ENCODE assay signal across 20 cellular contexts in the genomic region with DNA sequence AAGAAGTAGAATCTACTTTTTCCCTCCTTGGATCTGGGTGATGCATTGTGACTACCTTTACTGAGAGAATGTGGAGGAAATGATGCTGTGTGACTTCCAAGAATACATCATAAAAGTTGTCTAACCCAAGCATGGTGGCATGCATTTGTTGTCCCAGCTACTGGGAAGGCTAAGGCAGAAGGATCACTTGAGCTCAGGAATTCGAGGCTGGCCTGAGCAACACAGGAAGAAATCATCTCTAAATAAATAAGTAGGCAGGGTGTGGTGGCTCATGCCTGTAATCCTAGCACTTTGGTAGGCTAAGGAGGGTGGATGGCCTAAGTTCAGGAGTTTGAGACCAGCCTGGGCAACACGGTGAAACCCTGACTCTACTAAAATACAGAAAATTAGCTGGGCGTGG.
DNase-seq lines count a peak whose midpoint lies in the region; ATAC-seq and TF ChIP-seq lines count a peak whose summit lies in the region.
"Had no signal": no experiment of that assay in that cellular context is flagged by ENCODE, and none has a peak within 500 bp of the region (broad histone marks: within the 10 kb centered on the region; RNA-seq: fewer than 3 reads in every experiment).

No MANE protein-coding gene starts in this region.

- no peaks in the 10 kb centered on the region for H3K9me3 ChIP-seq in adrenal gland (replicated peaks in 1 of 3)
- H3K9me3 ChIP-seq: BLaER1 had no signal

- intact Hi-C loops in adrenal gland (cut with DNase I), result no loop called here

- H3K4me1 Mint-ChIP-seq in nephron, result peaks cover 41% of the 10 kb centered on the region

- H3K36me3 Mint-ChIP-seq in nephron (ENCODE audit: low read depth), result peaks cover 7% of the 10 kb centered on the region

- TF ChIP-seq CTCF in C4-2B (conservative IDR thresholded peaks at IDR 0.05), result no peak
- no peak for TF ChIP-seq CTCF in VCaP (conservative IDR thresholded peaks at IDR 0.05)
- TF ChIP-seq CTCF in nephron (IDR thresholded peaks at IDR 0.05; ENCODE audit: unreplicated experiment in 3 of 3), result no peak
- TF ChIP-seq CTCF in adrenal gland (IDR thresholded peaks at IDR 0.05), result no peak

- H3K27me3 ChIP-seq in adrenal gland, result no peaks in the 10 kb centered on the region
- H3K27me3 ChIP-seq: BLaER1 had no signal

- H3K27me3 Mint-ChIP-seq in nephron (ENCODE audit: low read depth), result no peaks in the 10 kb centered on the region

- H3K4me3 Mint-ChIP-seq in nephron, result no peak overlapping the region
- H3K4me3 Mint-ChIP-seq: CD4-positive, alpha-beta T cell; T-helper 1 cell treated with Interleukin-12 subunit alpha and Interleukin-12 subunit beta and Interleukin-4 antibody, amounts not matched to agents 30 μg/mL and 1 μg/mL, for 36 hours had no signal

- ATAC-seq in SK-N-SH treated with all-trans-retinoic acid at 6 μM for 48 hours, result no peak
- ATAC-seq: HepG2 had no signal

- no peak overlapping the region for H3K4me3 ChIP-seq in adrenal gland
- H3K4me3 ChIP-seq: BLaER1 had no signal

- no peaks in the 10 kb centered on the region for H3K4me1 ChIP-seq in adrenal gland (replicated peaks in 1 of 2)

- TF ChIP-seq POLR2A in adrenal gland (IDR thresholded peaks at IDR 0.05), result no peak

- peak overlapping the region in 2 of 3 experiments; percentile 20 to 22 for H3K27ac Mint-ChIP-seq in nephron
- H3K27ac Mint-ChIP-seq: CD4-positive, alpha-beta T cell; T-helper 1 cell treated with Interleukin-12 subunit alpha and Interleukin-12 subunit beta and Interleukin-4 antibody, amounts not matched to agents 30 μg/mL and 1 μg/mL, for 36 hours had no signal

- no peaks in the 10 kb centered on the region for H3K9me3 Mint-ChIP-seq in nephron
- H3K9me3 Mint-ChIP-seq: CD4-positive, alpha-beta T cell; T-helper 1 cell treated with Interleukin-12 subunit alpha and Interleukin-12 subunit beta and Interleukin-4 antibody, amounts not matched to agents 30 μg/mL and 1 μg/mL, for 36 hours had no signal

- 79 to 84% (median 81%) methylated on average over 3 of the region's 3 CpGs for WGBS in adrenal gland, 4 donors

- H3K27ac ChIP-seq in C4-2B, result peak overlapping the region; percentile 71
- peak overlapping the region; percentile 91 for H3K27ac ChIP-seq in VCaP
- no peak overlapping the region for H3K27ac ChIP-seq in adrenal gland
- H3K27ac ChIP-seq: BLaER1 had no signal

- no peaks in the 10 kb centered on the region for H3K36me3 ChIP-seq in adrenal gland (replicated peaks in 1 of 2)

- peak; percentile 13 for DNase-seq in EL
- DNase-seq in adrenal gland, result no peak
- DNase-seq in activated CD4-positive, alpha-beta T cell treated with anti-CD3 and anti-CD28 coated beads, Interleukin-2, amount 50 U/mL, for 1 hour, result no peak
- DNase-seq: CD4-positive, alpha-beta T cell; DMS79; H7; Karpas-422; NCI-H1092 treated with DMSO at 0.1 percent for 48 hours; NCI-H1436 treated with DMSO at 0.1 percent for 48 hours; NCI-H2029 treated with DMSO at 0.1 percent for 48 hours; NCI-H446 treated with DMSO at 0.1 percent for 48 hours; RPMI8226; SHP77 had no signal

TF ChIP-seq in SK-N-SH treated with all-trans-retinoic acid at 6 μM for 48 hours, 23 proteins besides CTCF, POLR2A, EP300 and RAD21:
- no peak for TF ChIP-seq TSHZ2 (CRISPR knock-in tag; IDR thresholded peaks at IDR 0.05)
- no peak for TF ChIP-seq ZC3H10 (CRISPR knock-in tag; IDR thresholded peaks at IDR 0.05)
- TF ChIP-seq RARB (CRISPR knock-in tag; IDR thresholded peaks at IDR 0.05), result no peak
- no peak for TF ChIP-seq GLIS3 (CRISPR knock-in tag; IDR thresholded peaks at IDR 0.05)
- TF ChIP-seq, protein P1, sequence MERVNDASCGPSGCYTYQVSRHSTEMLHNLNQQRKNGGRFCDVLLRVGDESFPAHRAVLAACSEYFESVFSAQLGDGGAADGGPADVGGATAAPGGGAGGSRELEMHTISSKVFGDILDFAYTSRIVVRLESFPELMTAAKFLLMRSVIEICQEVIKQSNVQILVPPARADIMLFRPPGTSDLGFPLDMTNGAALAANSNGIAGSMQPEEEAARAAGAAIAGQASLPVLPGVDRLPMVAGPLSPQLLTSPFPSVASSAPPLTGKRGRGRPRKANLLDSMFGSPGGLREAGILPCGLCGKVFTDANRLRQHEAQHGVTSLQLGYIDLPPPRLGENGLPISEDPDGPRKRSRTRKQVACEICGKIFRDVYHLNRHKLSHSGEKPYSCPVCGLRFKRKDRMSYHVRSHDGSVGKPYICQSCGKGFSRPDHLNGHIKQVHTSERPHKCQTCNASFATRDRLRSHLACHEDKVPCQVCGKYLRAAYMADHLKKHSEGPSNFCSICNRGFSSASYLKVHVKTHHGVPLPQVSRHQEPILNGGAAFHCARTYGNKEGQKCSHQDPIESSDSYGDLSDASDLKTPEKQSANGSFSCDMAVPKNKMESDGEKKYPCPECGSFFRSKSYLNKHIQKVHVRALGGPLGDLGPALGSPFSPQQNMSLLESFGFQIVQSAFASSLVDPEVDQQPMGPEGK (CRISPR knock-in tag; IDR thresholded peaks at IDR 0.05; ENCODE audit: borderline replicate concordance), result no peak
- TF ChIP-seq ARNTL (CRISPR knock-in tag; IDR thresholded peaks at IDR 0.05; ENCODE audit: borderline replicate concordance, low read depth), result no peak
- TF ChIP-seq CSDC2 (CRISPR knock-in tag; IDR thresholded peaks at IDR 0.05), result no peak
- TF ChIP-seq, protein P2, sequence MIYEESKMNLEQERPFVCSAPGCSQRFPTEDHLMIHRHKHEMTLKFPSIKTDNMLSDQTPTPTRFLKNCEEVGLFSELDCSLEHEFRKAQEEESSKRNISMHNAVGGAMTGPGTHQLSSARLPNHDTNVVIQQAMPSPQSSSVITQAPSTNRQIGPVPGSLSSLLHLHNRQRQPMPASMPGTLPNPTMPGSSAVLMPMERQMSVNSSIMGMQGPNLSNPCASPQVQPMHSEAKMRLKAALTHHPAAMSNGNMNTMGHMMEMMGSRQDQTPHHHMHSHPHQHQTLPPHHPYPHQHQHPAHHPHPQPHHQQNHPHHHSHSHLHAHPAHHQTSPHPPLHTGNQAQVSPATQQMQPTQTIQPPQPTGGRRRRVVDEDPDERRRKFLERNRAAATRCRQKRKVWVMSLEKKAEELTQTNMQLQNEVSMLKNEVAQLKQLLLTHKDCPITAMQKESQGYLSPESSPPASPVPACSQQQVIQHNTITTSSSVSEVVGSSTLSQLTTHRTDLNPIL (CRISPR knock-in tag; IDR thresholded peaks at IDR 0.05; ENCODE audit: low read depth), result no peak
- TF ChIP-seq TOX (CRISPR knock-in tag; IDR thresholded peaks at IDR 0.05; ENCODE audit: borderline replicate concordance), result no peak
- TF ChIP-seq CSRNP3 (CRISPR knock-in tag; IDR thresholded peaks at IDR 0.05), result no peak
- TF ChIP-seq OSR1 (CRISPR knock-in tag; IDR thresholded peaks at IDR 0.05), result no peak
- TF ChIP-seq ZNF70 (CRISPR knock-in tag; IDR thresholded peaks at IDR 0.05), result no peak
- TF ChIP-seq PPARA (CRISPR knock-in tag; IDR thresholded peaks at IDR 0.05; ENCODE audit: borderline replicate concordance), result no peak
- TF ChIP-seq SNAI2 (CRISPR knock-in tag; IDR thresholded peaks at IDR 0.05), result no peak

Comparison
In these comparisons a context has a peak if more than half of its experiments do, and no peak if none do; other contexts are left out.
1. H3K27ac ChIP-seq: peak in C4-2B (single experiment) and VCaP (single experiment); none in adrenal gland (0 of 5).